35 cellular contexts compared by ENCODE assay signal in genomic region chr10:126759531-126759930, GRCh38.
"Had no signal": no experiment of that assay in that cellular context is flagged by ENCODE, and none has a peak within 500 bp of the region (broad histone marks: within the 10 kb centered on the region; RNA-seq: fewer than 3 reads in every experiment).

No MANE protein-coding gene starts in this region.

- DNase-seq: activated CD4-positive, alpha-beta T cell treated with anti-CD3 and anti-CD28 coated beads for 1 hour; activated CD4-positive, alpha-beta T cell treated with anti-CD3 and anti-CD28 coated beads for 36 hours; activated CD4-positive, alpha-beta T cell treated with anti-CD3 and anti-CD28 coated beads for 48 hours; activated CD4-positive, alpha-beta T cell treated with anti-CD3 and anti-CD28 coated beads, Interleukin-2, amount 10 ng/mL, durations not matched to agents 7 days and 5 days; activated CD4-positive, alpha-beta T cell treated with anti-CD3 and anti-CD28 coated beads, Interleukin-2, amount 50 U/mL, for 48 hours; activated CD4-positive, CD25-positive, alpha-beta regulatory T cell; activated CD8-positive, alpha-beta memory T cell treated with anti-CD3 and anti-CD28 coated beads, Interleukin-2, amount 50 U/mL, for 4 hours; activated CD8-positive, alpha-beta T cell treated with anti-CD3 and anti-CD28 coated beads for 36 hours; activated effector memory CD4-positive, alpha-beta T cell treated with anti-CD3 and anti-CD28 coated beads, Interleukin-2, amount 50 U/mL, for 16 hours; activated gamma-delta T cell treated with Interleukin-2 at 50 U/mL for 16 hours; activated naive CD4-positive, alpha-beta T cell; activated naive CD4-positive, alpha-beta T cell treated with anti-CD3 and anti-CD28 coated beads for 36 hours; activated naive CD4-positive, alpha-beta T cell treated with anti-CD3 and anti-CD28 coated beads, Interleukin-2, amount 50 U/mL, for 16 hours; activated naive CD8-positive, alpha-beta T cell treated with anti-CD3 and anti-CD28 coated beads for 36 hours; activated T-cell treated with anti-CD3 and anti-CD28 coated beads for 4 hours; activated T-cell treated with anti-CD3 and anti-CD28 coated beads, Interleukin-2, amount 50 U/mL, for 1 hour; activated T-cell treated with anti-CD3 and anti-CD28 coated beads, Interleukin-2, amount 50 U/mL, for 4 hours; activated T-cell treated with anti-CD3 and anti-CD28 coated beads, Interleukin-2, amount 50 U/mL, for 72 hours; adrenal gland; amniotic stem cell; aorta; body of pancreas; brain microvascular endothelial cell; central memory CD4-positive, alpha-beta T cell; T-helper 1 cell; T-helper 2 cell; T-helper 9 cell; WERI-Rb-1 had no signal

- H3K4me3 ChIP-seq: adrenal gland, body of pancreas, breast epithelium had no signal

- ATAC-seq: activated CD4-positive, alpha-beta T cell treated with anti-CD3 and anti-CD28 coated beads for 36 hours; activated CD4-positive, CD25-positive, alpha-beta regulatory T cell treated with anti-CD3 and anti-CD28 coated beads, Interleukin-2, amount 50 U/mL, for 24 hours; activated CD8-positive, alpha-beta T cell treated with anti-CD3 and anti-CD28 coated beads for 36 hours; activated naive CD4-positive, alpha-beta T cell treated with anti-CD3 and anti-CD28 coated beads, Interleukin-2, amount 50 U/mL, for 72 hours; activated T-cell treated with anti-CD3 and anti-CD28 coated beads, Interleukin-2, amount 50 U/mL, for 4 hours; activated T-cell treated with anti-CD3 and anti-CD28 coated beads, Interleukin-2, amount 50 U/mL, for 72 hours; activated T-helper 17 cell treated with anti-CD3 and anti-CD28 coated beads, Interleukin-2, amount 50 U/mL, for 72 hours; body of pancreas; WTC11 had no signal

- H3K36me3 ChIP-seq: adrenal gland, brain microvascular endothelial cell, breast epithelium, WERI-Rb-1 had no signal

- H3K27ac ChIP-seq: adrenal gland, body of pancreas, brain microvascular endothelial cell, breast epithelium, WERI-Rb-1 had no signal

- FAIRE-seq: astrocyte, TTC549 had no signal

- H3K27me3 ChIP-seq: adrenal gland, body of pancreas, brain microvascular endothelial cell, breast epithelium had no signal

- H3K4me1 ChIP-seq: adrenal gland, body of pancreas, breast epithelium had no signal

- H3K9me3 ChIP-seq: adrenal gland, body of pancreas had no signal
